8 cellular contexts compared by ENCODE assay signal in genomic region chr14:99270491-99271287, GRCh38. TPM values are rescaled to one million over a fixed set of nuclear protein-coding genes. Genes with fewer than 3 reads are reported as not detected.
DNase-seq lines count a peak whose midpoint lies in the region; ATAC-seq and TF ChIP-seq lines count a peak whose summit lies in the region.

No MANE protein-coding gene starts in this region.

- no peaks in the 10 kb centered on the region for H3K9me2 ChIP-seq in hepatocyte (replicated peaks; ENCODE audit: insufficient read depth)

- peaks cover 4% of the 10 kb centered on the region for H3K9me3 ChIP-seq in WERI-Rb-1 (ENCODE audit: severe bottlenecking)
- no peaks in the 10 kb centered on the region for H3K9me3 ChIP-seq in hepatocyte (ENCODE audit: low read depth)

- H3K27me3 ChIP-seq in WERI-Rb-1 (ENCODE audit: insufficient read depth, low read depth, severe bottlenecking) (peaks cover 82% of the 10 kb centered on the region), hepatocyte (peaks cover 14% of the 10 kb centered on the region)

- no peak for ATAC-seq in GM18861 (IDR thresholded peaks at IDR 0.05; ENCODE audit: unreplicated experiment)

- TF ChIP-seq CTCF in WERI-Rb-1 (IDR thresholded peaks at IDR 0.05; ENCODE audit: low read depth, low read length) (no peak), hepatocyte (IDR thresholded peaks at IDR 0.05; ENCODE audit: poor library complexity) (no peak)

- peak overlapping the region; percentile 51 for H2AFZ ChIP-seq in hepatocyte

- peaks cover 15% of the 10 kb centered on the region for H3K4me1 ChIP-seq in hepatocyte (ENCODE audit: insufficient read depth)

- H3K27ac ChIP-seq in WERI-Rb-1: no peak overlapping the region
- no peak overlapping the region for H3K27ac ChIP-seq in hepatocyte

- DNase-seq in activated gamma-delta T cell (lab: John Stamatoyannopoulos, UW) (peak; percentile 42), activated gamma-delta T cell treated with Interleukin-2 at 50 U/mL for 16 hours (no peak), WERI-Rb-1 (no peak), hepatocyte (ENCODE audit: low spot score) (peak; percentile 44), foreskin melanocyte (no peak), inferior parietal cortex (ENCODE audit: extremely low spot score) (no peak)
- peak; percentile 43 for DNase-seq in stimulated activated naive CD4-positive, alpha-beta T cell treated with Interleukin-2 at 50 U/mL for 16 hours (lab: John Stamatoyannopoulos, UW)

- 0% methylated on average over 22 of the region's 84 CpGs for WGBS in hepatocyte (ENCODE audit: low lambda C conversion rate, missing lambda C conversion rate)

- H3K4me2 ChIP-seq in hepatocyte: peak overlapping the region; percentile 98

- no peaks in the 10 kb centered on the region for H4K20me1 ChIP-seq in hepatocyte (ENCODE audit: insufficient read depth, poor library complexity, severe bottlenecking)

- H3K4me3 ChIP-seq in WERI-Rb-1 (ENCODE audit: low read depth, low read length) (peak overlapping the region; percentile 47), hepatocyte (peak overlapping the region; percentile 74)

- H3K36me3 ChIP-seq in WERI-Rb-1: no peaks in the 10 kb centered on the region
- no peaks in the 10 kb centered on the region for H3K36me3 ChIP-seq in hepatocyte (replicated peaks; ENCODE audit: insufficient read depth, low read depth)

- H3K79me2 ChIP-seq in hepatocyte: peaks cover 10% of the 10 kb centered on the region

RNA-seq across cellular contexts. Expression of gene BCL11B, which starts 1.3 kb away (rescaled TPM):
- total RNA-seq in hepatocyte: 1.8 and 3.2 TPM in 2 replicates
- polyA plus RNA-seq in hepatocyte: 0.28 and 0.50 TPM in 2 replicates

Comparison
In these comparisons a context has a peak if more than half of its experiments do, and no peak if none do; other contexts are left out.
1. DNase-seq: peak in activated gamma-delta T cell (single experiment), hepatocyte (single experiment) and stimulated activated naive CD4-positive, alpha-beta T cell treated with Interleukin-2 at 50 U/mL for 16 hours (single experiment); none in activated gamma-delta T cell treated with Interleukin-2 at 50 U/mL for 16 hours (single experiment), WERI-Rb-1 (single experiment), foreskin melanocyte (single experiment) and inferior parietal cortex (single experiment).